Comparison of ENCODE assay signal across 20 cellular contexts in the genomic region with DNA sequence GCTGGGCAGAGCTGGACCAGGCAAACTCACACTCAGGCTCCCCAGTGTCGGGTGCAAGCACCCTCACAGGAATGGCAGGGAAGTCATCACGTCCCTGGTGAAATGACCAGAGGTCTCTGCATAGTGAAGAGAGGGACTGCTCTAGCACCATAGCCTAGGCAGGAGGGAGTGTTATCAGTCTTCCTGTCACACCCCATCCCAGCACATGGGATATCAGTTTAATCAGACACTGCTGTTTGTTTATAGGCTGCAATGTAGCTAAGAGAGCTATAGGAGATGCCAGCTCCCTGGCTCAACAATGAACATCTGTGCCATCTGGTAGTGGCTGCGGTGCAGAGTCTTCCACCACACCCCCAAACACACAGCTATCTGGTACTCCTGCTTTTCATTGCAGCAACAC.
DNase-seq lines count a peak whose midpoint lies in the region; ATAC-seq and TF ChIP-seq lines count a peak whose summit lies in the region.
"Had no signal": no experiment of that assay in that cellular context is flagged by ENCODE, and none has a peak within 500 bp of the region (broad histone marks: within the 10 kb centered on the region; RNA-seq: fewer than 3 reads in every experiment).

No MANE protein-coding gene starts in this region.

- H2AFZ ChIP-seq in neural progenitor cell (replicated peaks): no peak overlapping the region
- H2AFZ ChIP-seq: PC-9 had no signal

- H3K79me2 ChIP-seq in neural progenitor cell (ENCODE audit: low read depth): no peaks in the 10 kb centered on the region

- H3K4me1 ChIP-seq in neural progenitor cell: peaks cover 17% of the 10 kb centered on the region
- no peaks in the 10 kb centered on the region for H3K4me1 ChIP-seq in BE2C

- H3K4me3 Mint-ChIP-seq in stimulated activated effector memory CD8-positive, alpha-beta T cell treated with anti-CD3 and anti-CD28 coated beads, Interleukin-12 subunit alpha, Interleukin-12 subunit beta, amount 100 ng/mL, for 72 hours: no peak overlapping the region
- H3K4me3 Mint-ChIP-seq in neural progenitor cell: no peak overlapping the region
- H3K4me3 Mint-ChIP-seq: CD14-positive monocyte, H9 had no signal

- no peaks in the 10 kb centered on the region for H3K36me3 ChIP-seq in neural progenitor cell
- H3K36me3 ChIP-seq in BE2C: no peaks in the 10 kb centered on the region

- no peaks in the 10 kb centered on the region for H3K27me3 Mint-ChIP-seq in neural progenitor cell (ENCODE audit: insufficient read depth, low read depth)

- no peaks in the 10 kb centered on the region for H3K27me3 ChIP-seq in neural progenitor cell
- H3K27me3 ChIP-seq in BE2C: no peaks in the 10 kb centered on the region

- H4K20me1 ChIP-seq in neural progenitor cell (ENCODE audit: low read depth): no peaks in the 10 kb centered on the region

- ATAC-seq in SK-N-SH treated with all-trans-retinoic acid at 6 μM for 48 hours: peak; percentile 49; the same call in 1 of the 3 replicates
- ATAC-seq in stimulated activated effector memory CD8-positive, alpha-beta T cell treated with anti-CD3 and anti-CD28 coated beads, Interleukin-12 subunit alpha, Interleukin-12 subunit beta, amount 100 ng/mL, for 72 hours: peak; percentile 48
- ATAC-seq: HepG2 had no signal

- H3K4me3 ChIP-seq in neural progenitor cell (no peak overlapping the region), BE2C (ENCODE audit: low read depth, low read length) (no peak overlapping the region)
- H3K4me3 ChIP-seq: PC-9 had no signal

- TF ChIP-seq CTCF in neural progenitor cell (IDR thresholded peaks at IDR 0.05) (no peak), BE2C (IDR thresholded peaks at IDR 0.05; ENCODE audit: low read depth, low read length) (no peak)

- H3F3A ChIP-seq in neural progenitor cell (ENCODE audit: low read depth): peaks cover 18% of the 10 kb centered on the region

- no peaks in the 10 kb centered on the region for H3K4me1 Mint-ChIP-seq in stimulated activated effector memory CD8-positive, alpha-beta T cell treated with anti-CD3 and anti-CD28 coated beads, Interleukin-12 subunit alpha, Interleukin-12 subunit beta, amount 100 ng/mL, for 72 hours
- no peaks in the 10 kb centered on the region for H3K4me1 Mint-ChIP-seq in neural progenitor cell
- H3K4me1 Mint-ChIP-seq: CD14-positive monocyte had no signal

- H3K4me2 ChIP-seq in neural progenitor cell: no peak overlapping the region
- H3K4me2 ChIP-seq: KMS-11, PC-9 had no signal

- no peak overlapping the region for H3K9ac ChIP-seq in neural progenitor cell
- H3K9ac ChIP-seq: KMS-11 had no signal

- no peak overlapping the region for H3K27ac ChIP-seq in neural progenitor cell
- H3K27ac ChIP-seq: KMS-11, PC-9, RWPE1 had no signal

- DNase-seq in DMS 273 (lab: John Stamatoyannopoulos, UW; ENCODE audit: unreplicated experiment): peak; percentile 75
- peak; percentile 29 for DNase-seq in NCI-H1694 (lab: John Stamatoyannopoulos, UW)
- no peak for DNase-seq in stimulated activated effector memory CD8-positive, alpha-beta T cell treated with anti-CD3 and anti-CD28 coated beads, Interleukin-12 subunit alpha, Interleukin-12 subunit beta, amount 100 ng/mL, for 72 hours (ENCODE audit: low spot score in 2 of 2)
- no peak for DNase-seq in NCI-H2196 treated with DMSO at 0.1 percent for 48 hours (lab: John Stamatoyannopoulos, UW; ENCODE audit: unreplicated experiment)
- DNase-seq in neural progenitor cell (ENCODE audit: low spot score): no peak
- no peak for DNase-seq in BE2C
- DNase-seq: AML-193, DND-41, H9, NCI-H1436, NCI-H2029 treated with DMSO at 0.1 percent for 48 hours, NCI-H510A, NCI-H774, PC-9, SIG-M5 had no signal

- no peak overlapping the region for H3K27ac Mint-ChIP-seq in stimulated activated effector memory CD8-positive, alpha-beta T cell treated with anti-CD3 and anti-CD28 coated beads, Interleukin-12 subunit alpha, Interleukin-12 subunit beta, amount 100 ng/mL, for 72 hours
- H3K27ac Mint-ChIP-seq in neural progenitor cell: no peak overlapping the region

- H3K36me3 Mint-ChIP-seq in stimulated activated effector memory CD8-positive, alpha-beta T cell treated with anti-CD3 and anti-CD28 coated beads, Interleukin-12 subunit alpha, Interleukin-12 subunit beta, amount 100 ng/mL, for 72 hours: no peaks in the 10 kb centered on the region
- no peaks in the 10 kb centered on the region for H3K36me3 Mint-ChIP-seq in neural progenitor cell
- H3K36me3 Mint-ChIP-seq: CD14-positive monocyte had no signal

- H3K9me3 ChIP-seq in neural progenitor cell (ENCODE audit: low read depth) (no peaks in the 10 kb centered on the region), BE2C (no peaks in the 10 kb centered on the region)

- H3K9me3 Mint-ChIP-seq in stimulated activated effector memory CD8-positive, alpha-beta T cell treated with anti-CD3 and anti-CD28 coated beads, Interleukin-12 subunit alpha, Interleukin-12 subunit beta, amount 100 ng/mL, for 72 hours: peaks cover 24% of the 10 kb centered on the region
- no peaks in the 10 kb centered on the region for H3K9me3 Mint-ChIP-seq in neural progenitor cell

TF ChIP-seq in SK-N-SH treated with all-trans-retinoic acid at 6 μM for 48 hours, 23 proteins besides CTCF, POLR2A, EP300 and RAD21:
- TF ChIP-seq ZNF565 (CRISPR knock-in tag; conservative IDR thresholded peaks at IDR 0.05; ENCODE audit: low read depth): no peak
- TF ChIP-seq TOX (CRISPR knock-in tag; IDR thresholded peaks at IDR 0.05; ENCODE audit: borderline replicate concordance): no peak
- TF ChIP-seq RARB (CRISPR knock-in tag; IDR thresholded peaks at IDR 0.05): no peak
- TF ChIP-seq ZNF8 (CRISPR knock-in tag; IDR thresholded peaks at IDR 0.05): no peak
- TF ChIP-seq SNAI2 (CRISPR knock-in tag; IDR thresholded peaks at IDR 0.05): no peak
- TF ChIP-seq, protein P1, sequence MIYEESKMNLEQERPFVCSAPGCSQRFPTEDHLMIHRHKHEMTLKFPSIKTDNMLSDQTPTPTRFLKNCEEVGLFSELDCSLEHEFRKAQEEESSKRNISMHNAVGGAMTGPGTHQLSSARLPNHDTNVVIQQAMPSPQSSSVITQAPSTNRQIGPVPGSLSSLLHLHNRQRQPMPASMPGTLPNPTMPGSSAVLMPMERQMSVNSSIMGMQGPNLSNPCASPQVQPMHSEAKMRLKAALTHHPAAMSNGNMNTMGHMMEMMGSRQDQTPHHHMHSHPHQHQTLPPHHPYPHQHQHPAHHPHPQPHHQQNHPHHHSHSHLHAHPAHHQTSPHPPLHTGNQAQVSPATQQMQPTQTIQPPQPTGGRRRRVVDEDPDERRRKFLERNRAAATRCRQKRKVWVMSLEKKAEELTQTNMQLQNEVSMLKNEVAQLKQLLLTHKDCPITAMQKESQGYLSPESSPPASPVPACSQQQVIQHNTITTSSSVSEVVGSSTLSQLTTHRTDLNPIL (CRISPR knock-in tag; IDR thresholded peaks at IDR 0.05; ENCODE audit: low read depth): no peak
- no peak for TF ChIP-seq CSDC2 (CRISPR knock-in tag; IDR thresholded peaks at IDR 0.05)
- no peak for TF ChIP-seq ISL1 (CRISPR knock-in tag; IDR thresholded peaks at IDR 0.05)
- TF ChIP-seq ZFP3 (CRISPR knock-in tag; IDR thresholded peaks at IDR 0.05): no peak

Comparison
In these comparisons a context has a peak if more than half of its experiments do, and no peak if none do; other contexts are left out.
1. DNase-seq: peak in DMS 273 (single experiment) and NCI-H1694 (single experiment); none in stimulated activated effector memory CD8-positive, alpha-beta T cell treated with anti-CD3 and anti-CD28 coated beads, Interleukin-12 subunit alpha, Interleukin-12 subunit beta, amount 100 ng/mL, for 72 hours (0 of 2), NCI-H2196 treated with DMSO at 0.1 percent for 48 hours (single experiment), neural progenitor cell (single experiment) and BE2C (single experiment).